In genomic region chr12:4164591-4165558, GRCh38 we compare ENCODE assay signal across 8 cellular contexts.
A peak's percentile ranks its signal among the peaks of the same experiment; 100 is the strongest.
DNase-seq lines count a peak whose midpoint lies in the region; ATAC-seq and TF ChIP-seq lines count a peak whose summit lies in the region.

No MANE protein-coding gene starts in this region.

- H3K9me3 ChIP-seq in CD4-positive, alpha-beta memory T cell (ENCODE audit: control insufficient read depth in 1 of 2, low read length in 2 of 2): no peaks in the 10 kb centered on the region

- in situ Hi-C loops in brain microvascular endothelial cell (cut with HindIII; ENCODE audit: low pct_ligation_motif_present, low sequenced_read_pairs): no loop called here

- peak overlapping the region; percentile 9 to 75 for H3K4me3 ChIP-seq in CD4-positive, alpha-beta memory T cell (ENCODE audit: low read length in 2 of 2)
- peak overlapping the region; percentile 45 for H3K4me3 ChIP-seq in brain microvascular endothelial cell (ENCODE audit: low read depth, low read length)

- POLR2A ChIA-PET in CD4-positive, alpha-beta memory T cell (lab: Charles Lee; ENCODE audit: partially characterized antibody): interaction anchor here (0.7 to 3.7 kb wide), 12 partner anchors 9 to 111 kb away, joined by 3 to 24 read pairs (median 8); partner anchors contain the start of gene CCND2

- peaks cover 13 to 29% (median 22%) of the 10 kb centered on the region in 4 donors for H3K4me1 Mint-ChIP-seq in CD4-positive, alpha-beta memory T cell

- H3K4me1 ChIP-seq in CD4-positive, alpha-beta memory T cell (ENCODE audit: insufficient read depth, low read length): peaks cover 12% of the 10 kb centered on the region

- H3K27me3 Mint-ChIP-seq in CD4-positive, alpha-beta memory T cell: no peaks in the 10 kb centered on the region

- H3K27ac ChIP-seq in CD4-positive, alpha-beta memory T cell (ENCODE audit: low read depth, low read length): peak overlapping the region; percentile 50
- H3K27ac ChIP-seq in brain microvascular endothelial cell: no peak overlapping the region

- peak; percentile 40 to 60 (median 59) for DNase-seq in CD4-positive, alpha-beta memory T cell
- DNase-seq in T-helper 2 cell (peak in 4 of 5 experiments; percentile 23 to 85 (median 42)), brain microvascular endothelial cell (peak; percentile 62), iris pigment epithelial cell (ENCODE audit: low read depth) (peak; percentile 86), NCI-H2081 treated with DMSO at 0.1 percent for 48 hours (lab: John Stamatoyannopoulos, UW) (no peak), GDM1 (lab: John Stamatoyannopoulos, UW) (no peak)
- DNase-seq in stimulated activated CD4-positive, alpha-beta T cell treated with anti-CD3 and anti-CD28 coated beads, Interleukin-15, amount 100 ng/mL, for 1 hour (ENCODE audit: low read depth in 1 of 2, low spot score in 1 of 2): peak; percentile 28 to 52

- H3K9me3 Mint-ChIP-seq in CD4-positive, alpha-beta memory T cell: no peaks in the 10 kb centered on the region

- no peak for TF ChIP-seq CTCF in brain microvascular endothelial cell (IDR thresholded peaks at IDR 0.05; ENCODE audit: low read depth, low read length, missing control alignments)

- H3K27me3 ChIP-seq in CD4-positive, alpha-beta memory T cell (ENCODE audit: insufficient read depth, low read length): no peaks in the 10 kb centered on the region
- H3K27me3 ChIP-seq in brain microvascular endothelial cell (replicated peaks): no peaks in the 10 kb centered on the region

- CTCF ChIA-PET in CD4-positive, alpha-beta memory T cell (lab: Charles Lee; ENCODE audit: partially characterized antibody): interaction anchor here (0.9 to 2.9 kb wide), 9 partner anchors 9 to 114 kb away, joined by 3 to 22 read pairs (median 5); no protein-coding TSS in a partner anchor

- H3K36me3 ChIP-seq in CD4-positive, alpha-beta memory T cell (ENCODE audit: insufficient read depth, low read length): no peaks in the 10 kb centered on the region
- H3K36me3 ChIP-seq in brain microvascular endothelial cell (replicated peaks): no peaks in the 10 kb centered on the region

- H3K4me3 Mint-ChIP-seq in CD4-positive, alpha-beta memory T cell: peak overlapping the region; percentile 83 to 94 (median 90)

- intact Hi-C loops in CD4-positive, alpha-beta memory T cell (cut with micrococcal nuclease): loop anchor here (2.0 kb wide), 1 partner anchor 22 kb away; no protein-coding TSS in a partner anchor

- ATAC-seq in GM21786 (IDR thresholded peaks at IDR 0.05; ENCODE audit: unreplicated experiment): peak; percentile 66

- no peaks in the 10 kb centered on the region for H3K36me3 Mint-ChIP-seq in CD4-positive, alpha-beta memory T cell

- H3K27ac Mint-ChIP-seq in CD4-positive, alpha-beta memory T cell: peak overlapping the region; percentile 28 to 96 (median 91)

Comparison
In these comparisons a context has a peak if more than half of its experiments do, and no peak if none do; other contexts are left out.
1. DNase-seq: peak in CD4-positive, alpha-beta memory T cell (5 of 5), T-helper 2 cell (4 of 5), brain microvascular endothelial cell (single experiment), iris pigment epithelial cell (single experiment) and stimulated activated CD4-positive, alpha-beta T cell treated with anti-CD3 and anti-CD28 coated beads, Interleukin-15, amount 100 ng/mL, for 1 hour (2 of 2); none in NCI-H2081 treated with DMSO at 0.1 percent for 48 hours (single experiment) and GDM1 (single experiment).